ENCODE assay signal across 12 cellular contexts in genomic region chr17:48996696-48997102, GRCh38. TPM values are rescaled to one million over a fixed set of nuclear protein-coding genes. Genes with fewer than 3 reads are reported as not detected.
DNase-seq lines count a peak whose midpoint lies in the region; TF ChIP-seq lines count a peak whose summit lies in the region.
"Had no signal": no experiment of that assay in that cellular context is flagged by ENCODE, and none has a peak within 500 bp of the region (broad histone marks: within the 10 kb centered on the region; RNA-seq: fewer than 3 reads in every experiment).

No MANE protein-coding gene starts in this region.

- peaks cover 94% of the 10 kb centered on the region for H3K27me3 Mint-ChIP-seq in T-helper 1 cell treated with Interleukin-12 subunit alpha and Interleukin-12 subunit beta and Interleukin-4 antibody, amounts not matched to agents 30 μg/mL and 1 μg/mL, for 36 hours (ENCODE audit: low read depth)
- H3K27me3 Mint-ChIP-seq in endodermal cell (ENCODE audit: insufficient read depth): no peaks in the 10 kb centered on the region

- H3K9me2 ChIP-seq in OCI-LY1 (ENCODE audit: low read depth, low read length): no peaks in the 10 kb centered on the region; the same call in 1 of the 2 replicates

- H3K36me3 ChIP-seq in OCI-LY1 (ENCODE audit: insufficient read depth, low read length) (peaks cover 3% of the 10 kb centered on the region; the same call in 1 of the 2 replicates), endodermal cell (ENCODE audit: control insufficient read depth, insufficient read depth, low read length) (peaks cover 19% of the 10 kb centered on the region), trophoblast cell (ENCODE audit: control insufficient read depth in 1 of 2, insufficient read depth in 2 of 2, low read length in 2 of 2) (no peaks in the 10 kb centered on the region)
- H3K36me3 ChIP-seq: neutrophil had no signal

- H2AFZ ChIP-seq in OCI-LY1 (ENCODE audit: low read length) (no peak overlapping the region), trophoblast cell (ENCODE audit: insufficient read depth, low read length, poor library complexity) (peak overlapping the region; percentile 79)

- peak overlapping the region; percentile 61 for H4K12ac ChIP-seq in trophoblast cell (ENCODE audit: low read depth, low read length)

- H3K23ac ChIP-seq in trophoblast cell (ENCODE audit: low read length): no peak overlapping the region

- peak overlapping the region; percentile 76 for H3K4me2 ChIP-seq in OCI-LY1 (ENCODE audit: low read length)
- peak overlapping the region; percentile 77 for H3K4me2 ChIP-seq in trophoblast cell (ENCODE audit: low read length)

- H2BK12ac ChIP-seq in trophoblast cell (ENCODE audit: low read length): peak overlapping the region; percentile 10

- no peaks in the 10 kb centered on the region for H4K20me1 ChIP-seq in OCI-LY1 (ENCODE audit: insufficient read depth, low read length)

- no peaks in the 10 kb centered on the region for H3K9me3 Mint-ChIP-seq in T-helper 1 cell treated with Interleukin-12 subunit alpha and Interleukin-12 subunit beta and Interleukin-4 antibody, amounts not matched to agents 30 μg/mL and 1 μg/mL, for 36 hours
- no peaks in the 10 kb centered on the region for H3K9me3 Mint-ChIP-seq in endodermal cell

- peaks cover 1% of the 10 kb centered on the region for H3K36me3 Mint-ChIP-seq in T-helper 1 cell treated with Interleukin-12 subunit alpha and Interleukin-12 subunit beta and Interleukin-4 antibody, amounts not matched to agents 30 μg/mL and 1 μg/mL, for 36 hours (ENCODE audit: low read depth)
- peaks cover 28% of the 10 kb centered on the region for H3K36me3 Mint-ChIP-seq in endodermal cell (ENCODE audit: low read depth)

- H3K14ac ChIP-seq in trophoblast cell (ENCODE audit: low read length): peak overlapping the region; percentile 71

- H3K4me1 ChIP-seq in OCI-LY1 (ENCODE audit: insufficient read depth, low read length, severe bottlenecking) (peaks cover 25% of the 10 kb centered on the region), endodermal cell (ENCODE audit: control insufficient read depth, insufficient read depth, low read length) (peaks cover 2% of the 10 kb centered on the region), trophoblast cell (ENCODE audit: control insufficient read depth in 1 of 2, insufficient read depth in 2 of 2, low read length in 2 of 2) (no peaks in the 10 kb centered on the region)

- H3K4me3 ChIP-seq in OCI-LY1 (ENCODE audit: low read depth, low read length, poor library complexity, severe bottlenecking) (peak overlapping the region; percentile 89), endodermal cell (ENCODE audit: low read length) (peak overlapping the region; percentile 99), trophoblast cell (ENCODE audit: low read depth, low read length) (peak overlapping the region; percentile 84)

- WGBS in endodermal cell (ENCODE audit: insufficient coverage in 1 of 2, insufficient read length in 1 of 2), 2 experiments: 0% methylated on average over 13 to 21 of the region's 25 CpGs
- no CpG with 5 or more reads among the region's 25 CpGs for WGBS in trophoblast cell (ENCODE audit: extremely low coverage, insufficient coverage, insufficient read length)

- H2BK5ac ChIP-seq in trophoblast cell (ENCODE audit: low read depth, low read length, poor library complexity): peak overlapping the region; percentile 99

- H3K4ac ChIP-seq in trophoblast cell (ENCODE audit: low read depth, low read length): peak overlapping the region; percentile 99

- peaks cover 41% of the 10 kb centered on the region for H3K79me1 ChIP-seq in trophoblast cell (ENCODE audit: low read length)

- H3K9ac ChIP-seq in OCI-LY1 (ENCODE audit: low read length) (peak overlapping the region; percentile 85), endodermal cell (ENCODE audit: extremely low read depth, low read length, poor library complexity, severe bottlenecking) (peak overlapping the region; percentile 99), trophoblast cell (ENCODE audit: low read length) (peak overlapping the region; percentile 59)

- H3K27ac ChIP-seq in OCI-LY1 (ENCODE audit: low read depth, low read length, poor library complexity, severe bottlenecking) (peak overlapping the region; percentile 74), endodermal cell (ENCODE audit: low read depth, low read length) (peak overlapping the region; percentile 99), trophoblast cell (ENCODE audit: low read depth, low read length) (peak overlapping the region; percentile 99)
- H3K27ac ChIP-seq: neutrophil had no signal

- peak overlapping the region; percentile 76 for H3K27ac Mint-ChIP-seq in T-helper 1 cell treated with Interleukin-12 subunit alpha and Interleukin-12 subunit beta and Interleukin-4 antibody, amounts not matched to agents 30 μg/mL and 1 μg/mL, for 36 hours
- H3K27ac Mint-ChIP-seq in endodermal cell: peak overlapping the region; percentile 98

- peak overlapping the region; percentile 61 for H3K4me3 Mint-ChIP-seq in T-helper 1 cell treated with Interleukin-12 subunit alpha and Interleukin-12 subunit beta and Interleukin-4 antibody, amounts not matched to agents 30 μg/mL and 1 μg/mL, for 36 hours
- H3K4me3 Mint-ChIP-seq in endodermal cell: peak overlapping the region; percentile 99

- peaks cover 8% of the 10 kb centered on the region for H3K4me1 Mint-ChIP-seq in T-helper 1 cell treated with Interleukin-12 subunit alpha and Interleukin-12 subunit beta and Interleukin-4 antibody, amounts not matched to agents 30 μg/mL and 1 μg/mL, for 36 hours (ENCODE audit: low read depth)
- H3K4me1 Mint-ChIP-seq in endodermal cell: peaks cover 35% of the 10 kb centered on the region

- TF ChIP-seq CTCF in OCI-LY1 (IDR thresholded peaks at IDR 0.05; ENCODE audit: low read length) (no peak), endodermal cell (conservative IDR thresholded peaks at IDR 0.05) (no peak)

- H3F3A ChIP-seq in OCI-LY1 (ENCODE audit: insufficient read depth, low read length): no peaks in the 10 kb centered on the region

- no peak for DNase-seq in T-helper 1 cell
- DNase-seq in endodermal cell: no peak
- no peak for DNase-seq in trophoblast cell
- no peak for DNase-seq in central memory CD4-positive, alpha-beta T cell
- DNase-seq in stimulated activated CD4-positive, alpha-beta T cell treated with anti-CD3 and anti-CD28 coated beads, Interleukin-4, amount 100 ng/mL, for 1 hour: no peak
- DNase-seq in activated gamma-delta T cell treated with Interleukin-2 at 50 U/mL for 16 hours: no peak
- DNase-seq: HCEC 1CT had no signal

- peak overlapping the region; percentile 92 for H3K18ac ChIP-seq in trophoblast cell (ENCODE audit: low read length)

- peak overlapping the region; percentile 88 for H2AK5ac ChIP-seq in trophoblast cell (ENCODE audit: low read length)

- H4K8ac ChIP-seq in trophoblast cell (ENCODE audit: low read depth, low read length): peak overlapping the region; percentile 96

- H3K27me3 ChIP-seq in OCI-LY1 (ENCODE audit: insufficient read depth, low read length) (no peaks in the 10 kb centered on the region), endodermal cell (ENCODE audit: control insufficient read depth, insufficient read depth, low read length, poor library complexity, severe bottlenecking) (no peaks in the 10 kb centered on the region), trophoblast cell (ENCODE audit: insufficient read depth, low read length) (no peaks in the 10 kb centered on the region)

- H3K79me2 ChIP-seq in OCI-LY1 (ENCODE audit: insufficient read depth, low read length): peaks cover 34% of the 10 kb centered on the region
- peaks cover 36% of the 10 kb centered on the region for H3K79me2 ChIP-seq in trophoblast cell (ENCODE audit: control insufficient read depth, insufficient read depth, low read length, poor library complexity)

- peak overlapping the region; percentile 99 for H2BK120ac ChIP-seq in trophoblast cell (ENCODE audit: insufficient read depth, low read length, poor library complexity)

- peak overlapping the region; percentile 99 for H4K91ac ChIP-seq in trophoblast cell (ENCODE audit: low read depth, low read length)

- no peaks in the 10 kb centered on the region for H3K9me3 ChIP-seq in OCI-LY1 (ENCODE audit: low read length)
- no peaks in the 10 kb centered on the region for H3K9me3 ChIP-seq in endodermal cell (ENCODE audit: control insufficient read depth, low read length)
- no peaks in the 10 kb centered on the region for H3K9me3 ChIP-seq in trophoblast cell (ENCODE audit: insufficient read depth, low read depth, low read length)
- H3K9me3 ChIP-seq: neutrophil had no signal

RNA-seq across cellular contexts. Expression of gene IGF2BP1, which starts 0.5 kb away (rescaled TPM):
- total RNA-seq in endodermal cell: 100 to 1,000 TPM; 333 to 360 TPM
- 139 TPM for polyA plus RNA-seq in endodermal cell (2013, experiment 1 of 2)
- polyA plus RNA-seq in endodermal cell (2013, experiment 2 of 2): 139 TPM
- 159 and 165 TPM in 2 replicates for polyA plus RNA-seq in trophoblast cell (2013)

RNA-seq across cellular contexts. Expression of gene GIP, which starts 28.3 kb away (rescaled TPM):
- 1 to 10 TPM in 1 of 2 donors, not detected in 1; 1.1 TPM for total RNA-seq in endodermal cell
- not detected for polyA plus RNA-seq in endodermal cell (2013, experiment 1 of 2)
- 0.87 TPM for polyA plus RNA-seq in endodermal cell (2013, experiment 2 of 2)
- polyA plus RNA-seq in trophoblast cell (2013): 0.52 and 1.00 TPM in 2 replicates
- total RNA-seq: A172, epithelial cell of proximal tubule had no signal

RNA-seq across cellular contexts. Expression of gene SNF8, which starts 52.1 kb away (rescaled TPM):
- total RNA-seq in endodermal cell: 100 to 1,000 TPM; 152 to 175 TPM
- polyA plus RNA-seq in endodermal cell (2013, experiment 1 of 2): 107 TPM
- polyA plus RNA-seq in endodermal cell (2013, experiment 2 of 2): 101 TPM
- polyA plus RNA-seq in trophoblast cell (2013): 91.5 and 92.2 TPM in 2 replicates
